Comparison of ENCODE assay signal across 21 cellular contexts in genomic region chr11:118243161-118243560, GRCh38. TPM values are rescaled to one million over a fixed set of nuclear protein-coding genes. Genes with fewer than 3 reads are reported as not detected.
DNase-seq lines count a peak whose midpoint lies in the region; ATAC-seq and TF ChIP-seq lines count a peak whose summit lies in the region.
"Had no signal": no experiment of that assay in that cellular context is flagged by ENCODE, and none has a peak within 500 bp of the region (broad histone marks: within the 10 kb centered on the region; RNA-seq: fewer than 3 reads in every experiment).

No MANE protein-coding gene starts in this region.

- no TSS peak for BruUV-seq in Caco-2 (replicated peaks; lab: Mats Ljungman, UMichigan)

- H3K4me1 ChIP-seq in Caco-2, result peaks cover 54% of the 10 kb centered on the region

- ATAC-seq in HG03175 (IDR thresholded peaks at IDR 0.05; ENCODE audit: unreplicated experiment), result no peak
- ATAC-seq: heart left ventricle, Right ventricle myocardium inferior had no signal

- H3K9me3 Mint-ChIP-seq in T-helper 2 cell treated with Interferon-gamma antibody and Interleukin-4, amounts not matched to agents 5 μg/mL and 100 μg/mL, for 36 hours, result no peaks in the 10 kb centered on the region
- H3K9me3 Mint-ChIP-seq in Caco-2 (ENCODE audit: unreplicated experiment), result no peaks in the 10 kb centered on the region
- H3K9me3 Mint-ChIP-seq in activated naive CD8-positive, alpha-beta T cell treated with anti-CD3 and anti-CD28 coated beads for 36 hours, result peaks cover 10% of the 10 kb centered on the region
- H3K9me3 Mint-ChIP-seq in neural crest cell, result no peaks in the 10 kb centered on the region
- H3K9me3 Mint-ChIP-seq: endodermal cell had no signal

- peak overlapping the region; percentile 97 for H3K27ac Mint-ChIP-seq in T-helper 2 cell treated with Interferon-gamma antibody and Interleukin-4, amounts not matched to agents 5 μg/mL and 100 μg/mL, for 36 hours
- H3K27ac Mint-ChIP-seq in Caco-2 (ENCODE audit: unreplicated experiment), result peak overlapping the region; percentile 82
- peak overlapping the region; percentile 99 for H3K27ac Mint-ChIP-seq in activated naive CD8-positive, alpha-beta T cell treated with anti-CD3 and anti-CD28 coated beads for 36 hours
- peak overlapping the region; percentile 64 for H3K27ac Mint-ChIP-seq in neural crest cell (ENCODE audit: unreplicated experiment)
- H3K27ac Mint-ChIP-seq: endodermal cell had no signal

- no peaks in the 10 kb centered on the region; the same call in 1 of the 2 replicates for H3K36me3 ChIP-seq in Caco-2 (ENCODE audit: control insufficient read depth, insufficient read depth, low read length)
- H3K36me3 ChIP-seq: heart left ventricle, ovary, right lobe of liver had no signal

- no peak for TF ChIP-seq CTCF in Caco-2 (IDR thresholded peaks at IDR 0.05; ENCODE audit: insufficient read depth in 1 of 2, low read depth in 1 of 2, low read length in 1 of 2, severe bottlenecking in 1 of 2, unreplicated experiment in 1 of 2)
- no peak for TF ChIP-seq CTCF in neural crest cell (conservative IDR thresholded peaks at IDR 0.05)

- H3K4me3 Mint-ChIP-seq in T-helper 2 cell treated with Interferon-gamma antibody and Interleukin-4, amounts not matched to agents 5 μg/mL and 100 μg/mL, for 36 hours, result peak overlapping the region; percentile 54
- no peak overlapping the region for H3K4me3 Mint-ChIP-seq in Caco-2 (ENCODE audit: unreplicated experiment)
- H3K4me3 Mint-ChIP-seq in activated naive CD8-positive, alpha-beta T cell treated with anti-CD3 and anti-CD28 coated beads for 36 hours, result no peak overlapping the region
- no peak overlapping the region for H3K4me3 Mint-ChIP-seq in neural crest cell
- H3K4me3 Mint-ChIP-seq: endodermal cell had no signal

- no peaks in the 10 kb centered on the region for H3K27me3 Mint-ChIP-seq in T-helper 2 cell treated with Interferon-gamma antibody and Interleukin-4, amounts not matched to agents 5 μg/mL and 100 μg/mL, for 36 hours (ENCODE audit: low read depth)
- H3K27me3 Mint-ChIP-seq in Caco-2 (ENCODE audit: insufficient read depth, unreplicated experiment) (no peaks in the 10 kb centered on the region), neural crest cell (ENCODE audit: low read depth) (peaks cover 73% of the 10 kb centered on the region)
- H3K27me3 Mint-ChIP-seq in activated naive CD8-positive, alpha-beta T cell treated with anti-CD3 and anti-CD28 coated beads for 36 hours, result no peaks in the 10 kb centered on the region

- H3K9me3 ChIP-seq in Caco-2, result no peaks in the 10 kb centered on the region
- H3K9me3 ChIP-seq: heart left ventricle, ovary, right lobe of liver had no signal

- H3K36me3 Mint-ChIP-seq in T-helper 2 cell treated with Interferon-gamma antibody and Interleukin-4, amounts not matched to agents 5 μg/mL and 100 μg/mL, for 36 hours (ENCODE audit: low read depth), result peaks cover 38% of the 10 kb centered on the region
- H3K36me3 Mint-ChIP-seq in Caco-2 (ENCODE audit: insufficient read depth, unreplicated experiment), result peaks cover 12% of the 10 kb centered on the region
- H3K36me3 Mint-ChIP-seq in activated naive CD8-positive, alpha-beta T cell treated with anti-CD3 and anti-CD28 coated beads for 36 hours, result peaks cover 54% of the 10 kb centered on the region
- H3K36me3 Mint-ChIP-seq in neural crest cell (ENCODE audit: low read depth), result no peaks in the 10 kb centered on the region

- peaks cover 87% of the 10 kb centered on the region for H3K4me1 Mint-ChIP-seq in T-helper 2 cell treated with Interferon-gamma antibody and Interleukin-4, amounts not matched to agents 5 μg/mL and 100 μg/mL, for 36 hours (ENCODE audit: low read depth)
- peaks cover 74% of the 10 kb centered on the region for H3K4me1 Mint-ChIP-seq in Caco-2 (ENCODE audit: low read depth, unreplicated experiment)
- peaks cover 86% of the 10 kb centered on the region for H3K4me1 Mint-ChIP-seq in activated naive CD8-positive, alpha-beta T cell treated with anti-CD3 and anti-CD28 coated beads for 36 hours
- peaks cover 9% of the 10 kb centered on the region for H3K4me1 Mint-ChIP-seq in neural crest cell

- CTCF ChIA-PET in Caco-2 (lab: Charles Lee), result interaction anchor here (0.9 to 3.8 kb wide), 4 partner anchors 9 to 45 kb away, joined by 3 to 21 read pairs (median 8); partner anchors contain the start of gene MPZL3

- no peaks in the 10 kb centered on the region for H3K27me3 ChIP-seq in Caco-2 (replicated peaks; ENCODE audit: control insufficient read depth, insufficient read depth, low read length)
- H3K27me3 ChIP-seq: heart left ventricle, ovary, right lobe of liver had no signal

- no peak for DNase-seq in T-helper 2 cell treated with Interferon-gamma antibody and Interleukin-4, amounts not matched to agents 5 μg/mL and 100 μg/mL, for 36 hours (ENCODE audit: low spot score)
- DNase-seq in T-helper 2 cell (no peak), Caco-2 (no peak), neural crest cell (ENCODE audit: low read depth, low spot score) (no peak), SW480 (ENCODE audit: low spot score) (no peak), KG1 (lab: John Stamatoyannopoulos, UW) (no peak)
- DNase-seq in activated naive CD8-positive, alpha-beta T cell treated with anti-CD3 and anti-CD28 coated beads for 36 hours, result no peak
- DNase-seq: 8988T, activated gamma-delta T cell treated with Interleukin-2 at 50 U/mL for 16 hours, endodermal cell, heart left ventricle, Kasumi-1, NCI-H1105 treated with DMSO at 0.1 percent for 48 hours, NCI-H2107, NCI-H510A treated with DMSO at 0.1 percent for 48 hours, ovary, right lobe of liver, SW 1271, trophoblast cell had no signal

- no peak overlapping the region for H3K4me3 ChIP-seq in Caco-2 (ENCODE audit: low read depth, low read length)
- H3K4me3 ChIP-seq: heart left ventricle, ovary, right lobe of liver had no signal

- POLR2A ChIA-PET in Caco-2 (lab: Charles Lee), result no interaction called here

- intact Hi-C loops in Caco-2 (cut with micrococcal nuclease; ENCODE audit: unreplicated experiment), result no loop called here

RNA-seq across cellular contexts. Expression of gene MPZL3, which starts 9.0 kb away (rescaled TPM):
- total RNA-seq in Caco-2 (2022), result 29.6 and 31.8 TPM in 2 replicates
- 10 to 100 TPM; 49.1 to 50.7 TPM for total RNA-seq in activated naive CD8-positive, alpha-beta T cell treated with anti-CD3 and anti-CD28 coated beads for 36 hours
- total RNA-seq in neural crest cell, result 0.35 and 0.43 TPM in 2 replicates

RNA-seq across cellular contexts. Expression of gene JAML, which starts 18.4 kb away (rescaled TPM):
- total RNA-seq in Caco-2 (2022) (8.9 and 12.0 TPM in 2 replicates), neural crest cell (not detected in 2 replicates)
- 100 to 1,000 TPM; 148 to 150 TPM for total RNA-seq in activated naive CD8-positive, alpha-beta T cell treated with anti-CD3 and anti-CD28 coated beads for 36 hours

RNA-seq across cellular contexts. Expression of gene MPZL2, which starts 20.9 kb away (rescaled TPM):
- total RNA-seq in Caco-2 (2022), result 69.9 and 80.2 TPM in 2 replicates
- 10 to 100 TPM; 18.8 to 20.1 TPM for total RNA-seq in activated naive CD8-positive, alpha-beta T cell treated with anti-CD3 and anti-CD28 coated beads for 36 hours
- not detected in 2 replicates for total RNA-seq in neural crest cell

Comparison
In these comparisons a context has a peak if more than half of its experiments do, and no peak if none do; other contexts are left out.
1. RNA of gene MPZL3, which starts 9.0 kb away (total RNA-seq): 49.1 to 50.7 TPM in activated naive CD8-positive, alpha-beta T cell treated with anti-CD3 and anti-CD28 coated beads for 36 hours and 29.6 to 31.8 TPM in Caco-2; 0.35 to 0.43 TPM in neural crest cell; every median in the first group is over 10 times any median in the second.
2. RNA of gene JAML, which starts 18.4 kb away (total RNA-seq): 148 to 150 TPM in activated naive CD8-positive, alpha-beta T cell treated with anti-CD3 and anti-CD28 coated beads for 36 hours; 8.9 to 12.0 TPM in Caco-2 and not detected in neural crest cell; every median in the first group is over 10 times any median in the second.
3. RNA of gene MPZL2, which starts 20.9 kb away (total RNA-seq): 69.9 to 80.2 TPM in Caco-2 and 18.8 to 20.1 TPM in activated naive CD8-positive, alpha-beta T cell treated with anti-CD3 and anti-CD28 coated beads for 36 hours; not detected in neural crest cell; every median in the first group is over 10 times any median in the second.
4. Peak in every context shown above with its lines, with median percentiles within 50 percentile points of each other: H3K27ac Mint-ChIP-seq.